8 cellular contexts compared by ENCODE assay signal in genomic region chr20:53157443-53158408, GRCh38.
DNase-seq lines count a peak whose midpoint lies in the region; ATAC-seq, FAIRE-seq and TF ChIP-seq lines count a peak whose summit lies in the region.

No MANE protein-coding gene starts in this region.

- H3K27ac Mint-ChIP-seq in astrocyte (ENCODE audit: unreplicated experiment): no peak overlapping the region
- H3K27ac Mint-ChIP-seq in stimulated activated naive CD8-positive, alpha-beta T cell treated with anti-CD3 and anti-CD28 coated beads, Interleukin-15, amount 100 ng/mL, for 72 hours: peak overlapping the region in 1 of 2 donors; percentile 62

- H3K27me3 ChIP-seq in Peyer's patch (no peaks in the 10 kb centered on the region), astrocyte (ENCODE audit: insufficient read depth, low read length) (peaks cover 3% of the 10 kb centered on the region)

- ATAC-seq in GM19035 (IDR thresholded peaks at IDR 0.05; ENCODE audit: unreplicated experiment) (peak; percentile 72), HG03175 (IDR thresholded peaks at IDR 0.05; ENCODE audit: unreplicated experiment) (peak; percentile 85)
- ATAC-seq in stimulated activated naive CD8-positive, alpha-beta T cell treated with anti-CD3 and anti-CD28 coated beads, Interleukin-15, amount 100 ng/mL, for 72 hours: no peak

- H3K36me3 ChIP-seq in Peyer's patch (no peaks in the 10 kb centered on the region), astrocyte (ENCODE audit: insufficient read depth, low read length) (no peaks in the 10 kb centered on the region)

- no peak for TF ChIP-seq POLR2A in Peyer's patch (IDR thresholded peaks at IDR 0.05)

- no peaks in the 10 kb centered on the region for H3K4me1 ChIP-seq in Peyer's patch
- peaks cover 5% of the 10 kb centered on the region for H3K4me1 ChIP-seq in astrocyte (ENCODE audit: insufficient read depth, low read length)

- H3K79me2 ChIP-seq in astrocyte (ENCODE audit: insufficient read depth, low read length): no peaks in the 10 kb centered on the region

- H3K9me3 Mint-ChIP-seq in astrocyte (ENCODE audit: unreplicated experiment): peaks cover 3% of the 10 kb centered on the region
- H3K9me3 Mint-ChIP-seq in stimulated activated naive CD8-positive, alpha-beta T cell treated with anti-CD3 and anti-CD28 coated beads, Interleukin-15, amount 100 ng/mL, for 72 hours: peaks cover 0 to 7% of the 10 kb centered on the region in 2 donors

- peak; percentile 72 for DNase-seq in D341Med (ENCODE audit: low spot score)
- peak; percentile 39 to 69 (median 55) for DNase-seq in Peyer's patch
- DNase-seq in astrocyte (ENCODE audit: low read depth): no peak
- peak; percentile 77 for DNase-seq in islet precursor cell
- peak; percentile 17 to 29 for DNase-seq in stimulated activated naive CD8-positive, alpha-beta T cell treated with anti-CD3 and anti-CD28 coated beads, Interleukin-15, amount 100 ng/mL, for 72 hours
- no peak for DNase-seq in OCI-M2 (lab: John Stamatoyannopoulos, UW; ENCODE audit: unreplicated experiment)

- TF ChIP-seq CTCF in Peyer's patch (IDR thresholded peaks at IDR 0.05): peak in 5 of 6 experiments; percentile 7 to 53 (median 38)
- TF ChIP-seq CTCF in astrocyte (IDR thresholded peaks at IDR 0.05; ENCODE audit: insufficient read depth, low read depth, low read length): peak; percentile 40

- no peaks in the 10 kb centered on the region for H3K36me3 Mint-ChIP-seq in astrocyte (ENCODE audit: low read depth, unreplicated experiment)

- no peak overlapping the region for H3K9ac ChIP-seq in astrocyte (ENCODE audit: low read length)

- H3K4me3 Mint-ChIP-seq in astrocyte (ENCODE audit: unreplicated experiment): no peak overlapping the region
- H3K4me3 Mint-ChIP-seq in stimulated activated naive CD8-positive, alpha-beta T cell treated with anti-CD3 and anti-CD28 coated beads, Interleukin-15, amount 100 ng/mL, for 72 hours: no peak overlapping the region

- H3K4me1 Mint-ChIP-seq in astrocyte (ENCODE audit: low read depth, unreplicated experiment): peaks cover 11% of the 10 kb centered on the region
- peaks cover 19% of the 10 kb centered on the region for H3K4me1 Mint-ChIP-seq in stimulated activated naive CD8-positive, alpha-beta T cell treated with anti-CD3 and anti-CD28 coated beads, Interleukin-15, amount 100 ng/mL, for 72 hours

- H3K4me3 ChIP-seq in Peyer's patch (no peak overlapping the region), astrocyte (ENCODE audit: insufficient read depth, low read depth, low read length) (no peak overlapping the region)

- H3K9me3 ChIP-seq in Peyer's patch (no peaks in the 10 kb centered on the region), astrocyte (ENCODE audit: insufficient read depth, low read depth, low read length) (no peaks in the 10 kb centered on the region)

- no peak overlapping the region for H3K27ac ChIP-seq in Peyer's patch
- H3K27ac ChIP-seq in astrocyte (ENCODE audit: low read depth, low read length): no peak overlapping the region

- H3K27me3 Mint-ChIP-seq in astrocyte (ENCODE audit: low read depth, unreplicated experiment): no peaks in the 10 kb centered on the region
- H3K27me3 Mint-ChIP-seq in stimulated activated naive CD8-positive, alpha-beta T cell treated with anti-CD3 and anti-CD28 coated beads, Interleukin-15, amount 100 ng/mL, for 72 hours: peaks cover 9% of the 10 kb centered on the region

- no peak overlapping the region for H2AFZ ChIP-seq in astrocyte (ENCODE audit: low read depth, low read length)

- H4K20me1 ChIP-seq in astrocyte (ENCODE audit: insufficient read depth, low read length): no peaks in the 10 kb centered on the region

- no peak overlapping the region for H3K4me2 ChIP-seq in astrocyte (ENCODE audit: low read length)

- no peak for FAIRE-seq in astrocyte (lab: Jason Lieb, UNC)

Comparison
In these comparisons a context has a peak if more than half of its experiments do, and no peak if none do; other contexts are left out.
1. DNase-seq: peak in D341Med (single experiment), Peyer's patch (3 of 3), islet precursor cell (single experiment) and stimulated activated naive CD8-positive, alpha-beta T cell treated with anti-CD3 and anti-CD28 coated beads, Interleukin-15, amount 100 ng/mL, for 72 hours (2 of 2); none in astrocyte (single experiment) and OCI-M2 (single experiment).